ENCODE assay signal across 21 cellular contexts in genomic region chr6:113486172-113486571, GRCh38.
"Had no signal": no experiment of that assay in that cellular context is flagged by ENCODE, and none has a peak within 500 bp of the region (broad histone marks: within the 10 kb centered on the region; RNA-seq: fewer than 3 reads in every experiment).

No MANE protein-coding gene starts in this region.

- H3K9me3 Mint-ChIP-seq: activated CD4-positive, alpha-beta T cell treated with anti-CD3 and anti-CD28 coated beads, Interleukin-2, amount 10 ng/mL, durations not matched to agents 24 days and 14 days; activated naive CD8-positive, alpha-beta T cell treated with anti-CD3 and anti-CD28 coated beads for 36 hours; activated T-cell treated with anti-CD3 and anti-CD28 coated beads, Interleukin-2, amount 50 U/mL, for 72 hours; central memory CD8-positive, alpha-beta T cell; nephron; stimulated activated naive CD8-positive, alpha-beta T cell treated with anti-CD3 and anti-CD28 coated beads, Interleukin-15, Interleukin-2, amounts not matched to agents 100 ng/mL and 50 ng/mL, for 24 hours; T-helper 2 cell treated with Interferon-gamma antibody and Interleukin-4, amounts not matched to agents 5 μg/mL and 100 μg/mL, for 36 hours had no signal

- H3K36me3 ChIP-seq: right atrium auricular region, suprapubic skin, upper lobe of left lung had no signal

- H3K4me3 Mint-ChIP-seq: activated CD4-positive, alpha-beta T cell treated with anti-CD3 and anti-CD28 coated beads, Interleukin-2, amount 10 ng/mL, durations not matched to agents 24 days and 14 days; activated naive CD8-positive, alpha-beta T cell treated with anti-CD3 and anti-CD28 coated beads for 36 hours; activated T-cell treated with anti-CD3 and anti-CD28 coated beads, Interleukin-2, amount 50 U/mL, for 72 hours; central memory CD8-positive, alpha-beta T cell; nephron; stimulated activated naive CD8-positive, alpha-beta T cell treated with anti-CD3 and anti-CD28 coated beads, Interleukin-15, Interleukin-2, amounts not matched to agents 100 ng/mL and 50 ng/mL, for 24 hours; T-helper 2 cell treated with Interferon-gamma antibody and Interleukin-4, amounts not matched to agents 5 μg/mL and 100 μg/mL, for 36 hours had no signal

- H3K9me3 ChIP-seq: body of pancreas, right atrium auricular region, suprapubic skin, upper lobe of left lung had no signal

- H3K36me3 Mint-ChIP-seq: activated naive CD8-positive, alpha-beta T cell treated with anti-CD3 and anti-CD28 coated beads for 36 hours had no signal

- DNase-seq: activated CD4-positive, alpha-beta T cell treated with anti-CD3 and anti-CD28 coated beads, Interleukin-2, amount 10 ng/mL, durations not matched to agents 24 days and 14 days; activated CD4-positive, CD25-positive, alpha-beta regulatory T cell; activated CD8-positive, alpha-beta memory T cell treated with anti-CD3 and anti-CD28 coated beads, Interleukin-2, amount 50 U/mL, for 48 hours; activated gamma-delta T cell treated with Interleukin-2 at 50 U/mL for 16 hours; activated naive CD8-positive, alpha-beta T cell treated with anti-CD3 and anti-CD28 coated beads for 36 hours; activated T-cell treated with anti-CD3 and anti-CD28 coated beads, Interleukin-2, amount 50 U/mL, for 72 hours; amygdala; body of pancreas; cortex of kidney; effector CD4-positive, alpha-beta T cell; foreskin melanocyte; kidney glomerular epithelial cell had no signal

- H3K27me3 Mint-ChIP-seq: activated CD4-positive, alpha-beta T cell treated with anti-CD3 and anti-CD28 coated beads, Interleukin-2, amount 10 ng/mL, durations not matched to agents 24 days and 14 days; central memory CD8-positive, alpha-beta T cell; progenitor cell of endocrine pancreas; stimulated activated naive CD8-positive, alpha-beta T cell treated with anti-CD3 and anti-CD28 coated beads, Interleukin-15, Interleukin-2, amounts not matched to agents 100 ng/mL and 50 ng/mL, for 24 hours had no signal

- H3K27ac ChIP-seq: body of pancreas, right atrium auricular region, suprapubic skin had no signal

- ATAC-seq: activated T-cell treated with anti-CD3 and anti-CD28 coated beads, Interleukin-2, amount 50 U/mL, for 72 hours; body of pancreas had no signal

- H3K4me3 ChIP-seq: body of pancreas, right atrium auricular region, skin epidermis, suprapubic skin, upper lobe of left lung had no signal

- H3K27me3 ChIP-seq: body of pancreas, right atrium auricular region, suprapubic skin, upper lobe of left lung had no signal

- H3K4me1 Mint-ChIP-seq: activated CD4-positive, alpha-beta T cell treated with anti-CD3 and anti-CD28 coated beads, Interleukin-2, amount 10 ng/mL, durations not matched to agents 24 days and 14 days; activated naive CD8-positive, alpha-beta T cell treated with anti-CD3 and anti-CD28 coated beads for 36 hours; central memory CD8-positive, alpha-beta T cell had no signal

- H3K4me1 ChIP-seq: right atrium auricular region, upper lobe of left lung had no signal

- H3K27ac Mint-ChIP-seq: activated CD4-positive, alpha-beta T cell treated with anti-CD3 and anti-CD28 coated beads, Interleukin-2, amount 10 ng/mL, durations not matched to agents 24 days and 14 days; activated naive CD8-positive, alpha-beta T cell treated with anti-CD3 and anti-CD28 coated beads for 36 hours; activated T-cell treated with anti-CD3 and anti-CD28 coated beads, Interleukin-2, amount 50 U/mL, for 72 hours; nephron; progenitor cell of endocrine pancreas; stimulated activated naive CD8-positive, alpha-beta T cell treated with anti-CD3 and anti-CD28 coated beads, Interleukin-15, Interleukin-2, amounts not matched to agents 100 ng/mL and 50 ng/mL, for 24 hours; T-helper 2 cell treated with Interferon-gamma antibody and Interleukin-4, amounts not matched to agents 5 μg/mL and 100 μg/mL, for 36 hours had no signal
